Comparison of ENCODE assay signal across 7 cellular contexts in genomic region chr5:135034963-135035677, GRCh38. TPM values are rescaled to one million over a fixed set of nuclear protein-coding genes. Genes with fewer than 3 reads are reported as not detected.
DNase-seq lines count a peak whose midpoint lies in the region.

No MANE protein-coding gene starts in this region.

- H3K4me1 Mint-ChIP-seq in dendritic cell treated with granulocyte-macrophage colony-stimulating factor and Interleukin-4, amounts not matched to agents 40 ng/mL and 50 ng/mL, for 4 days (ENCODE audit: low read depth) = peaks cover 45% of the 10 kb centered on the region

- peak; percentile 32 for DNase-seq in Daoy (ENCODE audit: low read depth)
- peak; percentile 47 for DNase-seq in MV-4-11 (lab: John Stamatoyannopoulos, UW)
- no peak for DNase-seq in trophoblast cell
- no peak for DNase-seq in hypothalamus (lab: John Stamatoyannopoulos, UW)
- DNase-seq in NCI-H146 (lab: John Stamatoyannopoulos, UW) = no peak
- DNase-seq in SIG-M5 treated with dmso at 0.1 percent for 504 hours (lab: John Stamatoyannopoulos, UW; ENCODE audit: unreplicated experiment) = no peak

- H3K18ac ChIP-seq in trophoblast cell (ENCODE audit: low read length) = no peak overlapping the region

- no peak overlapping the region for H3K4ac ChIP-seq in trophoblast cell (ENCODE audit: low read depth, low read length)

- H3K4me1 ChIP-seq in trophoblast cell (ENCODE audit: control insufficient read depth in 1 of 2, insufficient read depth in 2 of 2, low read length in 2 of 2) = peaks cover 17 to 18% of the 10 kb centered on the region in 2 experiments

- intact Hi-C loops in dendritic cell treated with granulocyte-macrophage colony-stimulating factor and Interleukin-4, amounts not matched to agents 40 ng/mL and 50 ng/mL, for 4 days (cut with micrococcal nuclease) = loop anchor here (5.0 kb wide), 1 partner anchor 82 kb away; no protein-coding TSS in a partner anchor

- no peak overlapping the region for H4K8ac ChIP-seq in trophoblast cell (ENCODE audit: low read depth, low read length)

- no peak overlapping the region for H4K12ac ChIP-seq in trophoblast cell (ENCODE audit: low read depth, low read length)

- H3K27me3 ChIP-seq in trophoblast cell (ENCODE audit: insufficient read depth, low read length) = peaks cover 91% of the 10 kb centered on the region

- no peaks in the 10 kb centered on the region for H3K79me2 ChIP-seq in trophoblast cell (ENCODE audit: control insufficient read depth, insufficient read depth, low read length, poor library complexity)

- WGBS in trophoblast cell (ENCODE audit: extremely low coverage, insufficient coverage, insufficient read length) = no CpG with 5 or more reads among the region's 14 CpGs

- no peak overlapping the region for H3K4me3 ChIP-seq in trophoblast cell (ENCODE audit: low read depth, low read length)

- peak overlapping the region; percentile 6 for H3K4me2 ChIP-seq in trophoblast cell (ENCODE audit: low read length)

- no peak overlapping the region for H3K9ac ChIP-seq in trophoblast cell (ENCODE audit: low read length)

- no peak overlapping the region for H3K14ac ChIP-seq in trophoblast cell (ENCODE audit: low read length)

- H3K9me3 ChIP-seq in trophoblast cell (ENCODE audit: insufficient read depth, low read depth, low read length) = peaks cover 15% of the 10 kb centered on the region

- H3K27ac ChIP-seq in trophoblast cell (ENCODE audit: low read depth, low read length) = no peak overlapping the region

- H2AK5ac ChIP-seq in trophoblast cell (ENCODE audit: low read length) = no peak overlapping the region

- H3K27ac Mint-ChIP-seq in dendritic cell treated with granulocyte-macrophage colony-stimulating factor and Interleukin-4, amounts not matched to agents 40 ng/mL and 50 ng/mL, for 4 days = no peak overlapping the region

- H2BK5ac ChIP-seq in trophoblast cell (ENCODE audit: low read depth, low read length, poor library complexity) = no peak overlapping the region

- peaks cover 86% of the 10 kb centered on the region for H3K27me3 Mint-ChIP-seq in dendritic cell treated with granulocyte-macrophage colony-stimulating factor and Interleukin-4, amounts not matched to agents 40 ng/mL and 50 ng/mL, for 4 days

- no peaks in the 10 kb centered on the region for H3K36me3 ChIP-seq in trophoblast cell (ENCODE audit: control insufficient read depth in 1 of 2, insufficient read depth in 2 of 2, low read length in 2 of 2)

- H3K36me3 Mint-ChIP-seq in dendritic cell treated with granulocyte-macrophage colony-stimulating factor and Interleukin-4, amounts not matched to agents 40 ng/mL and 50 ng/mL, for 4 days (ENCODE audit: low read depth) = no peaks in the 10 kb centered on the region

- no peak overlapping the region for H2AFZ ChIP-seq in trophoblast cell (ENCODE audit: insufficient read depth, low read length, poor library complexity)

- H3K23ac ChIP-seq in trophoblast cell (ENCODE audit: low read length) = no peak overlapping the region

- H3K4me3 Mint-ChIP-seq in dendritic cell treated with granulocyte-macrophage colony-stimulating factor and Interleukin-4, amounts not matched to agents 40 ng/mL and 50 ng/mL, for 4 days = peak overlapping the region; percentile 74

- no peak overlapping the region for H2BK12ac ChIP-seq in trophoblast cell (ENCODE audit: low read length)

- H3K9me3 Mint-ChIP-seq in dendritic cell treated with granulocyte-macrophage colony-stimulating factor and Interleukin-4, amounts not matched to agents 40 ng/mL and 50 ng/mL, for 4 days = no peaks in the 10 kb centered on the region

- H2BK120ac ChIP-seq in trophoblast cell (ENCODE audit: insufficient read depth, low read length, poor library complexity) = no peak overlapping the region

- H4K91ac ChIP-seq in trophoblast cell (ENCODE audit: low read depth, low read length) = no peak overlapping the region

- no peaks in the 10 kb centered on the region for H3K79me1 ChIP-seq in trophoblast cell (ENCODE audit: low read length)

RNA-seq across cellular contexts. Expression of gene PITX1, which starts 1.1 kb away (rescaled TPM):
- total RNA-seq in Daoy (2014; rRNA removed; shearing (Covaris generic)) = 34.0 and 53.8 TPM in 2 replicates
- polyA plus RNA-seq in trophoblast cell (2013) = 22.0 and 23.6 TPM in 2 replicates

Comparison
In these comparisons a context has a peak if more than half of its experiments do, and no peak if none do; other contexts are left out.
1. DNase-seq: peak in Daoy (single experiment) and MV-4-11 (single experiment); none in trophoblast cell (0 of 2), hypothalamus (0 of 51), NCI-H146 (single experiment) and SIG-M5 treated with dmso at 0.1 percent for 504 hours (single experiment).